1 cellular context compared by ENCODE assay signal in the genomic region with DNA sequence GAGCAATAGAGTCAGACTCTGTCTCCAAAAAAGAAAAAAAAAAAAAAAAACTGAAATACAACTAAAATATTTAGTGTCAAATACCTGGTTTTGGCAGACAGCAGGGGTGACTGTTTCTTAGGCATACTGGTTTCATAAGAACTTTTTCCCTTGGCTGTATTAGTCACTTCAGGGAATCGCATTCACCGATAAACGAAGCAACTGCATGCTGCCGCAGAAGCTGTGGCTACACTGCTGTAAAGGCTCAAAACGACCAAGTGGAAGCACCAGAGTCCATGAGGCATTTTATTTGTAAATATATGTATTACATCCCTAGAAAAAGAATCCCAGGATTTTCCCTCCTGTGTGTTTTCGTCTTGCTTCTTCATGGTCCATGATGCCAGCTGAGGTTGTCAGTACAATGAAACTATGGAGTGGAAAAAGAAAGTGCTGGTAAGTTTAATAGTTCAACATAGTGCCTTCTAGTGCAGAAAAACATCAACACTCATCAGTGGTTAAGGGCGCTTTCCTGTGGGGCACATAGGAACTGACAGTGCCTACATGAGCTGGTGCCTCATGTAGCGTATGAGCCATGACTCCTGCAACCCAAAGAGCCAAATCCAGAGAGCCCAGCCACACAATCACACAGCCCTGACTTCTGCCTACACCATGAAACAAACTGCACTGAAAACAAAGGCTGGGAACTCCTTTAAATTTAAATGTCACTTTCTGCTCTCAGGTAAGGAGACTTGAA.
TF ChIP-seq lines count a peak whose summit lies in the region.

No MANE protein-coding gene starts in this region.

TF ChIP-seq in GM23338, 12 proteins besides CTCF, POLR2A, EP300 and RAD21 (continued from another document):
- TF ChIP-seq ZNF462 (CRISPR knock-in tag; IDR thresholded peaks at IDR 0.05), result no peak
- no peak for TF ChIP-seq STAT1 (IDR thresholded peaks at IDR 0.05; ENCODE audit: unreplicated experiment)
- no peak for TF ChIP-seq NANOG (IDR thresholded peaks at IDR 0.05; ENCODE audit: borderline replicate concordance)
- TF ChIP-seq EZH2 (IDR thresholded peaks at IDR 0.05; ENCODE audit: low read depth, unreplicated experiment), result no peak
- TF ChIP-seq REST (IDR thresholded peaks at IDR 0.05; ENCODE audit: unreplicated experiment), result no peak
- TF ChIP-seq POLR2AphosphoS5 (IDR thresholded peaks at IDR 0.05; ENCODE audit: low read depth), result no peak
- no peak for TF ChIP-seq ETS1 (IDR thresholded peaks at IDR 0.05)
